ENCODE assay signal across 8 cellular contexts in genomic region chr1:156705918-156706646, GRCh38. TPM values are rescaled to one million over a fixed set of nuclear protein-coding genes. Genes with fewer than 3 reads are reported as not detected.
DNase-seq lines count a peak whose midpoint lies in the region; ATAC-seq, FAIRE-seq and TF ChIP-seq lines count a peak whose summit lies in the region.

No MANE protein-coding gene starts in this region.

- TF ChIP-seq POLR2A in upper lobe of left lung (IDR thresholded peaks at IDR 0.05), result no peak

- 2% methylated on average over 44 to 45 of the region's 45 CpGs for WGBS in pancreas, 2 donors
- 2% methylated on average over 23 to 38 of the region's 45 CpGs for WGBS in upper lobe of left lung, 2 donors

- no peak overlapping the region for H3K27ac ChIP-seq in pancreas
- H3K27ac ChIP-seq in upper lobe of left lung, result peak overlapping the region in 2 of 4 donors; percentile 39 to 56

- peaks cover 7% of the 10 kb centered on the region for H3K27me3 ChIP-seq in BE2C
- peaks cover 0 to 6% (median 0%) of the 10 kb centered on the region in 4 donors for H3K27me3 ChIP-seq in pancreas
- H3K27me3 ChIP-seq in upper lobe of left lung, result peaks cover 0 to 29% (median 11%) of the 10 kb centered on the region in 4 donors

- TF ChIP-seq CTCF in BE2C (IDR thresholded peaks at IDR 0.05; ENCODE audit: low read depth, low read length) (peak; percentile 76), pancreas (IDR thresholded peaks at IDR 0.05) (peak; percentile 57 to 73 (median 64)), upper lobe of left lung (IDR thresholded peaks at IDR 0.05) (peak; percentile 66 to 83 (median 72))

- H3K9me3 ChIP-seq in BE2C (no peaks in the 10 kb centered on the region), pancreas (no peaks in the 10 kb centered on the region), upper lobe of left lung (no peaks in the 10 kb centered on the region)

- ATAC-seq in pancreas (peak; percentile 64 to 75 (median 70)), upper lobe of left lung (ENCODE audit: low FRiP score in 2 of 2) (peak; percentile 54 to 75)

- H3K4me1 ChIP-seq in BE2C (peaks cover 60% of the 10 kb centered on the region), pancreas (peaks cover 9 to 22% (median 17%) of the 10 kb centered on the region in 3 donors), upper lobe of left lung (peaks cover 27 to 30% (median 29%) of the 10 kb centered on the region in 4 donors)

- peak overlapping the region; percentile 62 for H3K4me3 ChIP-seq in BE2C (ENCODE audit: low read depth, low read length)
- H3K4me3 ChIP-seq in pancreas, result peak overlapping the region; percentile 7 to 48 (median 26)
- H3K4me3 ChIP-seq in upper lobe of left lung, result peak overlapping the region; percentile 9 to 45 (median 38)

- no peak for TF ChIP-seq EP300 in upper lobe of left lung (IDR thresholded peaks at IDR 0.05)

- DNase-seq in BE2C, result peak; percentile 79
- peak; percentile 90 for DNase-seq in HT-29 (ENCODE audit: low spot score)
- DNase-seq in RPMI7951 (ENCODE audit: low read depth), result peak; percentile 63
- DNase-seq in activated naive CD4-positive, alpha-beta T cell (lab: John Stamatoyannopoulos, UW), result peak; percentile 24 to 71 (median 54)
- peak; percentile 74 for DNase-seq in germinal center (ENCODE audit: low spot score)
- DNase-seq in pancreas, result peak; percentile 37 to 84 (median 63)
- peak; percentile 56 to 89 for DNase-seq in upper lobe of left lung
- no peak for DNase-seq in pons (ENCODE audit: low spot score)

- intact Hi-C loops in pancreas (cut with DNase I), result no loop called here

- no peaks in the 10 kb centered on the region for H3K36me3 ChIP-seq in BE2C
- no peaks in the 10 kb centered on the region for H3K36me3 ChIP-seq in pancreas
- H3K36me3 ChIP-seq in upper lobe of left lung, result no peaks in the 10 kb centered on the region

- FAIRE-seq in pancreas (lab: Jason Lieb, UNC), result no peak

RNA-seq across cellular contexts. Expression of gene CRABP2, which starts 0.7 kb away (rescaled TPM):
- 39.0 TPM for polyA plus RNA-seq in BE2C (2012; ENCODE audit: insufficient read depth, insufficient read length, low read depth)
- total RNA-seq in HT-29 (2014; rRNA removed; shearing (Covaris generic)), result 289 and 312 TPM in 2 replicates
- total RNA-seq in RPMI7951 (2014; rRNA removed; shearing (Covaris generic)), result 66.6 and 81.6 TPM in 2 replicates
- 1 to 10 TPM in 3 of 6 donors, under 1 TPM in 3; 0.38 to 5.0 (median 1.2) TPM for total RNA-seq in pancreas
- 1 to 10 TPM; 3.3 to 4.0 TPM for polyA plus RNA-seq in pancreas
- 1 to 10 TPM in 4 of 6 donors, under 1 TPM in 1, not detected in 1; 0.76 to 8.1 (median 3.9) TPM for total RNA-seq in upper lobe of left lung

RNA-seq across cellular contexts. Expression of gene METTL25B, which starts 22.2 kb away (rescaled TPM):
- polyA plus RNA-seq in BE2C (2012; ENCODE audit: insufficient read depth, insufficient read length, low read depth), result 47.1 TPM
- 30.0 and 30.3 TPM in 2 replicates for total RNA-seq in HT-29 (2014; rRNA removed; shearing (Covaris generic))
- total RNA-seq in RPMI7951 (2014; rRNA removed; shearing (Covaris generic)), result 6.4 and 6.9 TPM in 2 replicates
- total RNA-seq in pancreas (10 to 100 TPM; 16.8 to 22.6 (median 18.2) TPM), upper lobe of left lung (100 to 1,000 TPM in 1 of 6 donors, 10 to 100 TPM in 5; 23.4 to 131 (median 39.9) TPM)
- polyA plus RNA-seq in pancreas, result 10 to 100 TPM; 56.0 to 64.9 TPM

RNA-seq across cellular contexts. Expression of gene ISG20L2, which starts 22.5 kb away (rescaled TPM):
- polyA plus RNA-seq in BE2C (2012; ENCODE audit: insufficient read depth, insufficient read length, low read depth), result 100 TPM
- total RNA-seq in HT-29 (2014; rRNA removed; shearing (Covaris generic)), result 30.8 and 33.2 TPM in 2 replicates
- total RNA-seq in RPMI7951 (2014; rRNA removed; shearing (Covaris generic)), result 14.3 and 16.4 TPM in 2 replicates
- 10 to 100 TPM in 3 of 6 donors, 1 to 10 TPM in 3; 7.7 to 13.2 (median 9.6) TPM for total RNA-seq in pancreas
- polyA plus RNA-seq in pancreas, result 1 to 10 TPM; 5.2 to 8.8 TPM
- 10 to 100 TPM; 10.8 to 38.8 (median 22.9) TPM for total RNA-seq in upper lobe of left lung

RNA-seq across cellular contexts. Expression of gene NES, which starts 28.9 kb away (rescaled TPM):
- 22.3 TPM for polyA plus RNA-seq in BE2C (2012; ENCODE audit: insufficient read depth, insufficient read length, low read depth)
- 0.31 and 0.44 TPM in 2 replicates for total RNA-seq in HT-29 (2014; rRNA removed; shearing (Covaris generic))
- total RNA-seq in RPMI7951 (2014; rRNA removed; shearing (Covaris generic)), result 24.2 and 39.1 TPM in 2 replicates
- 1 to 10 TPM; 1.1 to 7.6 (median 3.4) TPM for total RNA-seq in pancreas
- 1 to 10 TPM; 3.5 to 7.0 TPM for polyA plus RNA-seq in pancreas
- 10 to 100 TPM; 25.9 to 93.5 (median 34.3) TPM for total RNA-seq in upper lobe of left lung

RNA-seq across cellular contexts. Expression of gene MRPL24, which starts 34.8 kb away (rescaled TPM):
- 264 TPM for polyA plus RNA-seq in BE2C (2012; ENCODE audit: insufficient read depth, insufficient read length, low read depth)
- total RNA-seq in HT-29 (2014; rRNA removed; shearing (Covaris generic)), result 111 and 115 TPM in 2 replicates
- 57.9 and 68.2 TPM in 2 replicates for total RNA-seq in RPMI7951 (2014; rRNA removed; shearing (Covaris generic))
- total RNA-seq in pancreas (10 to 100 TPM; 39.8 to 57.8 (median 43.6) TPM), upper lobe of left lung (10 to 100 TPM; 19.6 to 52.5 (median 40.8) TPM)
- polyA plus RNA-seq in pancreas, result 10 to 100 TPM; 64.5 to 68.6 TPM
